ENCODE assay signal across 30 cellular contexts in genomic region chr20:37131486-37131885, GRCh38.
"Had no signal": no experiment of that assay in that cellular context is flagged by ENCODE, and none has a peak within 500 bp of the region (broad histone marks: within the 10 kb centered on the region; RNA-seq: fewer than 3 reads in every experiment).

No MANE protein-coding gene starts in this region.

- H3K4me3 ChIP-seq: breast epithelium, colonic mucosa, gastroesophageal sphincter, mucosa of descending colon, right atrium auricular region, skin epidermis, uterus had no signal

- H3K36me3 Mint-ChIP-seq: stimulated activated memory B cell treated with anti-CD40 and anti-IgM and Interleukin-4, amounts not matched to agents 10 μg/mL and 1 μg/mL and 100 μg/mL, for 72 hours; type B pancreatic cell had no signal

- H3K27me3 ChIP-seq: breast epithelium, colonic mucosa, gastroesophageal sphincter, right atrium auricular region, uterus had no signal

- H3K4me3 Mint-ChIP-seq: activated naive CD4-positive, alpha-beta T cell treated with anti-CD3 and anti-CD28 coated beads for 36 hours; stimulated activated memory B cell treated with anti-CD40 and anti-IgM and Interleukin-4, amounts not matched to agents 10 μg/mL and 1 μg/mL and 100 μg/mL, for 72 hours; stimulated activated naive CD8-positive, alpha-beta T cell treated with anti-CD3 and anti-CD28 coated beads, Interleukin-15, amount 100 ng/mL, for 72 hours; T-helper 17 cell; type B pancreatic cell had no signal

- ATAC-seq: activated CD4-positive, CD25-positive, alpha-beta regulatory T cell treated with anti-CD3 and anti-CD28 coated beads, Interleukin-2, amount 50 U/mL, for 24 hours; gastroesophageal sphincter; left cardiac atrium; left ventricle myocardium superior; mucosa of descending colon; stimulated activated memory B cell treated with anti-CD40 and anti-IgM and Interleukin-4, amounts not matched to agents 10 μg/mL and 1 μg/mL and 100 μg/mL, for 72 hours; stimulated activated naive CD8-positive, alpha-beta T cell treated with anti-CD3 and anti-CD28 coated beads, Interleukin-15, amount 100 ng/mL, for 72 hours; T-helper 17 cell had no signal

- H3K9me3 ChIP-seq: breast epithelium, colonic mucosa, gastroesophageal sphincter, mucosa of descending colon, right atrium auricular region, uterus had no signal

- H3K36me3 ChIP-seq: breast epithelium, colonic mucosa, gastroesophageal sphincter, right atrium auricular region, uterus, WERI-Rb-1 had no signal

- H3K4me1 ChIP-seq: breast epithelium, colonic mucosa, gastroesophageal sphincter, uterus had no signal

- H3K9me3 Mint-ChIP-seq: activated naive CD4-positive, alpha-beta T cell treated with anti-CD3 and anti-CD28 coated beads for 36 hours; stimulated activated memory B cell treated with anti-CD40 and anti-IgM and Interleukin-4, amounts not matched to agents 10 μg/mL and 1 μg/mL and 100 μg/mL, for 72 hours; stimulated activated naive CD8-positive, alpha-beta T cell treated with anti-CD3 and anti-CD28 coated beads, Interleukin-15, amount 100 ng/mL, for 72 hours; type B pancreatic cell had no signal

- H3K4me1 Mint-ChIP-seq: stimulated activated memory B cell treated with anti-CD40 and anti-IgM and Interleukin-4, amounts not matched to agents 10 μg/mL and 1 μg/mL and 100 μg/mL, for 72 hours; stimulated activated naive CD8-positive, alpha-beta T cell treated with anti-CD3 and anti-CD28 coated beads, Interleukin-15, amount 100 ng/mL, for 72 hours had no signal

- DNase-seq: activated CD4-positive, alpha-beta T cell treated with anti-CD3 and anti-CD28 coated beads for 48 hours; activated CD4-positive, alpha-beta T cell treated with anti-CD3 and anti-CD28 coated beads, Interleukin-2, amount 50 U/mL, for 48 hours; activated CD8-positive, alpha-beta memory T cell treated with anti-CD3 and anti-CD28 coated beads for 24 hours; activated effector memory CD4-positive, alpha-beta T cell treated with anti-CD3 and anti-CD28 coated beads, Interleukin-2, amount 50 U/mL, for 16 hours; activated naive CD4-positive, alpha-beta T cell treated with anti-CD3 and anti-CD28 coated beads for 36 hours; central memory CD4-positive, alpha-beta T cell; colonic mucosa; effector CD8-positive, alpha-beta T cell; head of caudate nucleus; hippocampal formation; left cardiac atrium; left ventricle myocardium superior; mucosa of descending colon; nucleus accumbens; stimulated activated CD4-positive, alpha-beta T cell treated with anti-CD3 and anti-CD28 coated beads, Interleukin-4, amount 100 ng/mL, for 4 hours; stimulated activated CD8-positive, alpha-beta memory T cell treated with anti-CD3 and anti-CD28 coated beads, Interleukin-4, amount 100 ng/mL, for 48 hours; stimulated activated naive CD8-positive, alpha-beta T cell treated with anti-CD3 and anti-CD28 coated beads, Interleukin-15, amount 100 ng/mL, for 72 hours; substantia nigra; T-helper 17 cell; T1000; uterus; WERI-Rb-1 had no signal

- H3K27ac Mint-ChIP-seq: activated naive CD4-positive, alpha-beta T cell treated with anti-CD3 and anti-CD28 coated beads for 36 hours; stimulated activated memory B cell treated with anti-CD40 and anti-IgM and Interleukin-4, amounts not matched to agents 10 μg/mL and 1 μg/mL and 100 μg/mL, for 72 hours; T-helper 17 cell; type B pancreatic cell had no signal

- H3K27me3 Mint-ChIP-seq: stimulated activated memory B cell treated with anti-CD40 and anti-IgM and Interleukin-4, amounts not matched to agents 10 μg/mL and 1 μg/mL and 100 μg/mL, for 72 hours; stimulated activated naive CD8-positive, alpha-beta T cell treated with anti-CD3 and anti-CD28 coated beads, Interleukin-15, amount 100 ng/mL, for 72 hours; T-helper 17 cell; type B pancreatic cell had no signal

- H3K27ac ChIP-seq: breast epithelium, colonic mucosa, epithelial cell of prostate, gastroesophageal sphincter, right atrium auricular region, skin epidermis, uterus, WERI-Rb-1 had no signal
